24 cellular contexts compared by ENCODE assay signal in genomic region chr11:65412271-65413076, GRCh38. TPM values are rescaled to one million over a fixed set of nuclear protein-coding genes. Genes with fewer than 3 reads are reported as not detected.
DNase-seq lines count a peak whose midpoint lies in the region; ATAC-seq, FAIRE-seq and TF ChIP-seq lines count a peak whose summit lies in the region.
"Had no signal": no experiment of that assay in that cellular context is flagged by ENCODE, and none has a peak within 500 bp of the region (broad histone marks: within the 10 kb centered on the region; RNA-seq: fewer than 3 reads in every experiment).

No MANE protein-coding gene starts in this region.

- no peaks in the 10 kb centered on the region for H3K27me3 Mint-ChIP-seq in activated naive CD8-positive, alpha-beta T cell treated with anti-CD3 and anti-CD28 coated beads, Interleukin-2, amount 10 ng/mL, durations not matched to agents 7 days and 5 days
- H3K27me3 Mint-ChIP-seq in activated naive CD8-positive, alpha-beta T cell treated with anti-CD3 and anti-CD28 coated beads for 36 hours = no peaks in the 10 kb centered on the region
- H3K27me3 Mint-ChIP-seq in activated CD4-positive, alpha-beta memory T cell treated with anti-CD3 and anti-CD28 coated beads for 36 hours = no peaks in the 10 kb centered on the region
- H3K27me3 Mint-ChIP-seq: CD8-positive, alpha-beta memory T cell had no signal

- no peak for FAIRE-seq in pancreas (lab: Jason Lieb, UNC)
- FAIRE-seq: A204.1, GM12891 had no signal

- peaks cover 5% of the 10 kb centered on the region for H3K36me3 Mint-ChIP-seq in activated naive CD8-positive, alpha-beta T cell treated with anti-CD3 and anti-CD28 coated beads, Interleukin-2, amount 10 ng/mL, durations not matched to agents 7 days and 5 days
- peaks cover 14% of the 10 kb centered on the region for H3K36me3 Mint-ChIP-seq in activated naive CD8-positive, alpha-beta T cell treated with anti-CD3 and anti-CD28 coated beads for 36 hours
- peaks cover 14% of the 10 kb centered on the region for H3K36me3 Mint-ChIP-seq in activated CD4-positive, alpha-beta memory T cell treated with anti-CD3 and anti-CD28 coated beads for 36 hours

- in situ Hi-C loops in transverse colon (cut with MboI; ENCODE audit: low pct_ligation_motif_present in 1 of 4, low pct_unique_long_range_greater_than_20kb in 1 of 4, low sequenced_read_pairs in 3 of 4) = loop anchor here in 1 of 4 donors (10.0 kb wide), 1 partner anchor 48 kb away; no protein-coding TSS in a partner anchor

- WGBS in heart left ventricle, 4 donors = 46 to 64% (median 55%) methylated on average over 20 to 24 of the region's 24 CpGs
- WGBS in pancreas, 2 donors = 55 to 62% methylated on average over 24 of the region's 24 CpGs
- WGBS in aorta, 2 donors = 85 to 86% methylated on average over 24 of the region's 24 CpGs
- 87% methylated on average over 3 to 24 of the region's 24 CpGs for WGBS in transverse colon (ENCODE audit: low coverage in 1 of 2), 2 donors

- peak; percentile 21 for DNase-seq in activated naive CD8-positive, alpha-beta T cell treated with anti-CD3 and anti-CD28 coated beads, Interleukin-2, amount 10 ng/mL, durations not matched to agents 7 days and 5 days
- DNase-seq in activated naive CD8-positive, alpha-beta T cell treated with anti-CD3 and anti-CD28 coated beads for 36 hours = no peak
- DNase-seq in heart left ventricle = peak in 3 of 5 donors; percentile 35 to 58 (median 36)
- peak in 4 of 6 donors; percentile 51 to 58 (median 55) for DNase-seq in pancreas
- DNase-seq in aorta = peak; percentile 45 to 75
- DNase-seq in retina = no peak
- DNase-seq in activated CD4-positive, alpha-beta memory T cell treated with anti-CD3 and anti-CD28 coated beads for 36 hours = no peak
- DNase-seq in transverse colon = no peak
- DNase-seq: activated CD4-positive, alpha-beta T cell treated with anti-CD3 and anti-CD28 coated beads for 48 hours; activated T-cell treated with anti-CD3 and anti-CD28 coated beads for 4 hours; esophagus squamous epithelium; HCEC 1CT; hippocampal formation; NCI-H1048; NCI-H2171; nephron progenitor cell; SHP77 treated with DMSO at 0.1 percent for 48 hours; stimulated activated naive CD8-positive, alpha-beta T cell treated with anti-CD3 and anti-CD28 coated beads, Interleukin-15, Interleukin-2, amounts not matched to agents 100 U/mL and 50 U/mL, for 24 hours; T1000 had no signal

- no peak for ATAC-seq in activated naive CD8-positive, alpha-beta T cell treated with anti-CD3 and anti-CD28 coated beads, Interleukin-2, amount 10 ng/mL, durations not matched to agents 7 days and 5 days (ENCODE audit: low read depth)
- ATAC-seq in heart left ventricle (no peak), pancreas (peak in 2 of 4 donors; percentile 1 to 9), aorta (ENCODE audit: low FRiP score) (no peak)
- ATAC-seq: left lobe of liver; stimulated activated naive CD8-positive, alpha-beta T cell treated with anti-CD3 and anti-CD28 coated beads, Interleukin-15, Interleukin-2, amounts not matched to agents 100 U/mL and 50 U/mL, for 24 hours had no signal

- H3K27me3 ChIP-seq in heart left ventricle (no peaks in the 10 kb centered on the region), pancreas (no peaks in the 10 kb centered on the region), aorta (ENCODE audit: control insufficient read depth in 1 of 2, insufficient read depth in 2 of 2, low read length in 1 of 2) (no peaks in the 10 kb centered on the region), transverse colon (no peaks in the 10 kb centered on the region)
- H3K27me3 ChIP-seq: esophagus squamous epithelium had no signal

- H3K9me3 ChIP-seq in heart left ventricle (no peaks in the 10 kb centered on the region), pancreas (no peaks in the 10 kb centered on the region), aorta (ENCODE audit: control insufficient read depth, low read length) (no peaks in the 10 kb centered on the region), transverse colon (no peaks in the 10 kb centered on the region)
- H3K9me3 ChIP-seq: esophagus squamous epithelium had no signal

- H3K27ac ChIP-seq in heart left ventricle (peak overlapping the region in 11 of 12 donors; percentile 37 to 78 (median 67)), pancreas (peak overlapping the region in 2 of 4 donors; percentile 48 to 73), aorta (ENCODE audit: low read depth in 1 of 2, low read length in 2 of 2) (no peak overlapping the region), transverse colon (no peak overlapping the region)

- H3K4me3 Mint-ChIP-seq in activated naive CD8-positive, alpha-beta T cell treated with anti-CD3 and anti-CD28 coated beads, Interleukin-2, amount 10 ng/mL, durations not matched to agents 7 days and 5 days = no peak overlapping the region
- H3K4me3 Mint-ChIP-seq in activated naive CD8-positive, alpha-beta T cell treated with anti-CD3 and anti-CD28 coated beads for 36 hours = no peak overlapping the region
- no peak overlapping the region for H3K4me3 Mint-ChIP-seq in activated CD4-positive, alpha-beta memory T cell treated with anti-CD3 and anti-CD28 coated beads for 36 hours
- H3K4me3 Mint-ChIP-seq: CD8-positive, alpha-beta memory T cell; nephron progenitor cell had no signal

- no peak overlapping the region for H3K4me3 ChIP-seq in heart left ventricle
- H3K4me3 ChIP-seq in pancreas = no peak overlapping the region
- H3K4me3 ChIP-seq in aorta (ENCODE audit: low read length in 2 of 2) = no peak overlapping the region
- H3K4me3 ChIP-seq in transverse colon = no peak overlapping the region
- H3K4me3 ChIP-seq: coronary artery, esophagus squamous epithelium had no signal

- H3K36me3 ChIP-seq in heart left ventricle (peaks cover 0 to 62% (median 39%) of the 10 kb centered on the region in 9 donors), pancreas (peaks cover 0 to 14% (median 4%) of the 10 kb centered on the region in 3 donors), aorta (ENCODE audit: control insufficient read depth in 1 of 2, insufficient read depth in 2 of 2, low read length in 1 of 2) (peaks cover 0 to 10% of the 10 kb centered on the region in 2 donors), transverse colon (peaks cover 0 to 28% (median 3%) of the 10 kb centered on the region in 4 donors)

- TF ChIP-seq CTCF in heart left ventricle (IDR thresholded peaks at IDR 0.05) (no peak), pancreas (IDR thresholded peaks at IDR 0.05) (no peak), transverse colon (IDR thresholded peaks at IDR 0.05) (no peak)

- POLR2A ChIA-PET in activated naive CD8-positive, alpha-beta T cell treated with anti-CD3 and anti-CD28 coated beads, Interleukin-2, amount 10 ng/mL, durations not matched to agents 7 days and 5 days (lab: Charles Lee) = interaction anchor here (1.0 to 19.6 kb wide), 2 partner anchors 21 to 87 kb away, joined by 3 to 2884 read pairs; partner anchors contain the start of gene MALAT1
- POLR2A ChIA-PET in activated CD4-positive, alpha-beta memory T cell treated with anti-CD3 and anti-CD28 coated beads for 36 hours (lab: Charles Lee) = interaction anchor here (0.8 to 2.1 kb wide), 2 partner anchors 9 to 86 kb away, joined by 3 to 5 read pairs; partner anchors contain the start of gene MALAT1

- CTCF ChIA-PET in activated CD4-positive, alpha-beta memory T cell treated with anti-CD3 and anti-CD28 coated beads for 36 hours (lab: Charles Lee) = interaction anchor here (1.1 to 11.8 kb wide), 3 partner anchors 46 to 96 kb away, joined by 3 to 257 read pairs (median 3); no protein-coding TSS in a partner anchor

- H3K4me1 ChIP-seq in heart left ventricle = peaks cover 0 to 43% (median 31%) of the 10 kb centered on the region in 12 donors
- peaks cover 10 to 16% (median 11%) of the 10 kb centered on the region in 3 donors for H3K4me1 ChIP-seq in pancreas
- no peaks in the 10 kb centered on the region for H3K4me1 ChIP-seq in aorta (ENCODE audit: control insufficient read depth in 1 of 2, insufficient read depth in 2 of 2, low read length in 2 of 2)
- H3K4me1 ChIP-seq in transverse colon = peaks cover 15 to 21% (median 18%) of the 10 kb centered on the region in 4 donors

- H3K4me1 Mint-ChIP-seq in activated naive CD8-positive, alpha-beta T cell treated with anti-CD3 and anti-CD28 coated beads, Interleukin-2, amount 10 ng/mL, durations not matched to agents 7 days and 5 days = peaks cover 16% of the 10 kb centered on the region
- H3K4me1 Mint-ChIP-seq in activated naive CD8-positive, alpha-beta T cell treated with anti-CD3 and anti-CD28 coated beads for 36 hours = peaks cover 19% of the 10 kb centered on the region
- peaks cover 19% of the 10 kb centered on the region for H3K4me1 Mint-ChIP-seq in activated CD4-positive, alpha-beta memory T cell treated with anti-CD3 and anti-CD28 coated beads for 36 hours (ENCODE audit: low read depth)

- no peak for TF ChIP-seq EP300 in transverse colon (IDR thresholded peaks at IDR 0.05; ENCODE audit: low read depth)

- TF ChIP-seq POLR2A in heart left ventricle (IDR thresholded peaks at IDR 0.05) (no peak), transverse colon (IDR thresholded peaks at IDR 0.05) (no peak)

- H3K9me3 Mint-ChIP-seq in activated naive CD8-positive, alpha-beta T cell treated with anti-CD3 and anti-CD28 coated beads, Interleukin-2, amount 10 ng/mL, durations not matched to agents 7 days and 5 days = no peaks in the 10 kb centered on the region
- no peaks in the 10 kb centered on the region for H3K9me3 Mint-ChIP-seq in activated naive CD8-positive, alpha-beta T cell treated with anti-CD3 and anti-CD28 coated beads for 36 hours
- H3K9me3 Mint-ChIP-seq in activated CD4-positive, alpha-beta memory T cell treated with anti-CD3 and anti-CD28 coated beads for 36 hours = no peaks in the 10 kb centered on the region
- H3K9me3 Mint-ChIP-seq: CD8-positive, alpha-beta memory T cell; nephron progenitor cell had no signal

- intact Hi-C loops in heart left ventricle (cut with DNase I) (loop anchor here in 2 of 10 donors (10.0 kb wide), 1 partner anchor 48 kb away; no protein-coding TSS in a partner anchor), pancreas (cut with DNase I) (no loop called here), aorta (cut with DNase I) (no loop called here), transverse colon (cut with DNase I; ENCODE audit: low total_unique reads) (no loop called here)
- intact Hi-C loops in activated CD4-positive, alpha-beta memory T cell treated with anti-CD3 and anti-CD28 coated beads for 36 hours (cut with micrococcal nuclease) = no loop called here

- no peak overlapping the region for H3K27ac Mint-ChIP-seq in activated naive CD8-positive, alpha-beta T cell treated with anti-CD3 and anti-CD28 coated beads, Interleukin-2, amount 10 ng/mL, durations not matched to agents 7 days and 5 days
- H3K27ac Mint-ChIP-seq in activated naive CD8-positive, alpha-beta T cell treated with anti-CD3 and anti-CD28 coated beads for 36 hours = no peak overlapping the region
- no peak overlapping the region for H3K27ac Mint-ChIP-seq in activated CD4-positive, alpha-beta memory T cell treated with anti-CD3 and anti-CD28 coated beads for 36 hours
- H3K27ac Mint-ChIP-seq: nephron progenitor cell had no signal

RNA-seq across cellular contexts. Expression of gene NEAT1, which starts 10.1 kb away (rescaled TPM):
- total RNA-seq in activated naive CD8-positive, alpha-beta T cell treated with anti-CD3 and anti-CD28 coated beads, Interleukin-2, amount 10 ng/mL, durations not matched to agents 7 days and 5 days = 100 to 1,000 TPM; 402 to 407 TPM
- total RNA-seq in activated naive CD8-positive, alpha-beta T cell treated with anti-CD3 and anti-CD28 coated beads for 36 hours = 100 to 1,000 TPM; 136 to 155 TPM
- total RNA-seq in heart left ventricle (100 to 1,000 TPM in 7 of 9 donors, 10 to 100 TPM in 2; 17.0 to 760 (median 507) TPM), pancreas (1,000 to 10,000 TPM in 1 of 6 donors, 100 to 1,000 TPM in 5; 295 to 1,475 (median 528) TPM), aorta (1,000 to 10,000 TPM; 1,566 to 1,734 TPM), transverse colon (100 to 1,000 TPM; 370 to 782 (median 680) TPM)
- polyA plus RNA-seq in heart left ventricle (100 to 1,000 TPM; 104 to 532 TPM), pancreas (1,000 to 10,000 TPM; 1,390 to 2,770 TPM), aorta (1,000 to 10,000 TPM in 1 of 2 donors, 100 to 1,000 TPM in 1; 239 to 1,307 TPM)
- total RNA-seq in activated CD4-positive, alpha-beta memory T cell treated with anti-CD3 and anti-CD28 coated beads for 36 hours = 100 to 1,000 TPM; 593 to 683 TPM

RNA-seq across cellular contexts. Expression of gene FRMD8, which starts 26.0 kb away (rescaled TPM):
- total RNA-seq in activated naive CD8-positive, alpha-beta T cell treated with anti-CD3 and anti-CD28 coated beads, Interleukin-2, amount 10 ng/mL, durations not matched to agents 7 days and 5 days = 10 to 100 TPM; 51.5 to 55.4 TPM
- 10 to 100 TPM; 33.1 to 36.3 TPM for total RNA-seq in activated naive CD8-positive, alpha-beta T cell treated with anti-CD3 and anti-CD28 coated beads for 36 hours
- total RNA-seq in heart left ventricle (10 to 100 TPM in 7 of 9 donors, 1 to 10 TPM in 2; 6.1 to 24.1 (median 11.3) TPM), pancreas (10 to 100 TPM; 15.4 to 28.9 (median 18.8) TPM), aorta (10 to 100 TPM; 27.8 to 39.5 TPM), transverse colon (100 to 1,000 TPM in 3 of 4 donors, 10 to 100 TPM in 1; 64.3 to 164 (median 128) TPM)
- polyA plus RNA-seq in heart left ventricle (10 to 100 TPM in 1 of 2 donors, 1 to 10 TPM in 1; 8.0 to 16.3 TPM), pancreas (10 to 100 TPM; 15.0 to 15.7 TPM), aorta (10 to 100 TPM; 16.8 to 19.2 TPM)
- 10 to 100 TPM; 34.7 to 37.9 TPM for total RNA-seq in activated CD4-positive, alpha-beta memory T cell treated with anti-CD3 and anti-CD28 coated beads for 36 hours

RNA-seq across cellular contexts. Expression of gene SLC25A45, which starts 30.0 kb away (rescaled TPM):
- total RNA-seq in activated naive CD8-positive, alpha-beta T cell treated with anti-CD3 and anti-CD28 coated beads, Interleukin-2, amount 10 ng/mL, durations not matched to agents 7 days and 5 days = 10 to 100 TPM; 25.5 to 29.6 TPM
- 10 to 100 TPM; 15.4 to 15.7 TPM for total RNA-seq in activated naive CD8-positive, alpha-beta T cell treated with anti-CD3 and anti-CD28 coated beads for 36 hours
- 10 to 100 TPM in 1 of 9 donors, 1 to 10 TPM in 8; 3.8 to 11.6 (median 6.6) TPM for total RNA-seq in heart left ventricle
- 1 to 10 TPM; 3.8 to 6.6 TPM for polyA plus RNA-seq in heart left ventricle
- total RNA-seq in pancreas = 10 to 100 TPM; 16.2 to 53.4 (median 26.3) TPM
- 10 to 100 TPM; 38.0 to 58.2 TPM for polyA plus RNA-seq in pancreas
- 10 to 100 TPM in 1 of 2 donors, 1 to 10 TPM in 1; 9.1 to 16.0 TPM for total RNA-seq in aorta
- polyA plus RNA-seq in aorta = 10 to 100 TPM in 1 of 2 donors, 1 to 10 TPM in 1; 5.6 to 10.7 TPM
- total RNA-seq in activated CD4-positive, alpha-beta memory T cell treated with anti-CD3 and anti-CD28 coated beads for 36 hours = 10 to 100 TPM; 14.4 to 16.1 TPM
- total RNA-seq in transverse colon = 1 to 10 TPM; 2.2 to 5.6 (median 5.2) TPM

RNA-seq across cellular contexts. Expression of gene TIGD3, which starts 57.9 kb away (rescaled TPM):
- 1 to 10 TPM in 1 of 2 experiments, under 1 TPM in 1; 0.97 to 1.2 TPM for total RNA-seq in activated naive CD8-positive, alpha-beta T cell treated with anti-CD3 and anti-CD28 coated beads, Interleukin-2, amount 10 ng/mL, durations not matched to agents 7 days and 5 days
- total RNA-seq in activated naive CD8-positive, alpha-beta T cell treated with anti-CD3 and anti-CD28 coated beads for 36 hours = under 1 TPM; 0.49 to 0.54 TPM
- total RNA-seq in heart left ventricle (under 1 TPM in 7 of 9 donors, not detected in 2; 0.19 to 0.91 (median 0.47) TPM), pancreas (under 1 TPM in 4 of 6 donors, not detected in 2; 0.06 to 0.16 (median 0.13) TPM), aorta (under 1 TPM in 1 of 2 donors, not detected in 1; 0.16 TPM), transverse colon (1 to 10 TPM in 1 of 4 donors, under 1 TPM in 2, not detected in 1; 0.48 to 3.0 (median 0.75) TPM)
- polyA plus RNA-seq in heart left ventricle (under 1 TPM; 0.29 to 0.42 TPM), pancreas (under 1 TPM; 0.15 to 0.68 TPM), aorta (under 1 TPM in 1 of 2 donors, not detected in 1; 0.88 TPM)
- under 1 TPM; 0.73 to 1.00 TPM for total RNA-seq in activated CD4-positive, alpha-beta memory T cell treated with anti-CD3 and anti-CD28 coated beads for 36 hours

Comparison
In these comparisons a context has a peak if more than half of its experiments do, and no peak if none do; other contexts are left out.
1. DNase-seq: peak in activated naive CD8-positive, alpha-beta T cell treated with anti-CD3 and anti-CD28 coated beads, Interleukin-2, amount 10 ng/mL, durations not matched to agents 7 days and 5 days (single experiment), heart left ventricle (3 of 5), pancreas (4 of 6) and aorta (2 of 2); none in activated naive CD8-positive, alpha-beta T cell treated with anti-CD3 and anti-CD28 coated beads for 36 hours (single experiment), retina (single experiment), activated CD4-positive, alpha-beta memory T cell treated with anti-CD3 and anti-CD28 coated beads for 36 hours (single experiment) and transverse colon (single experiment).
2. H3K27ac ChIP-seq: peak in heart left ventricle (11 of 12); none in aorta (0 of 2) and transverse colon (0 of 4).